In the genomic region with DNA sequence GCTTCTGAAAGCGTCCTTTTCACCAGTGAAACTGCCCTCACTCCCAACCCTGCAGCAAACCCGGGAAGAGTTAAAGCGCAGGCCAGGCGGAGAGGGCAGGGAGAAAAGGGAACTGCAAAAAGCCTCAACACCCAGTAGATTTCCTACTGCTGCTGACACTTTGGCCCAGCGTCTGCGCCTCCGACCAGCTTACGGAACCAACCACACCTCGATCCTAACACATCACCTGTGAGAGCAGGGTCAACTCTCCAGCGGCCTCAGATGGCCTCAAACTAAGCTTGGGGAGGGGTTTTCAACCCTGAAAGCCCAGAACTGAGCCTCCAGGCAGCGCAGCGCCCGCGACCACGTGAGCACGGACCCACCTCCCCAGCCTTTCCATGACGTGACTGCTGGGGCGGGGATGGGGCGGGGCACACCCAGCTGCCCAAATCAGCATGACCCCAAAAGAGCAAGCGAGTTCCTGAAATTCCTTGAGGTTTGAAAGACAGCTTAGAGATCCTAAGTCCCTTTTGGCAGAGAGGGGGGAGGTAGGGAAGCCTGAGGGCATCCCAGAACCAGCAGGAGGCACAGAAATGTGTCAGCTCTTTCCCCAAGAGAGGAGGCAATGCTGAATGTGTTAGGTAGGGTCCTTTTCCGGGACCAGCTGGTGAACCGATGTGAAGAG, we compare ENCODE assay signal across 1 cellular context.
TF ChIP-seq lines count a peak whose summit lies in the region.

No MANE protein-coding gene starts in this region.

TF ChIP-seq in H1, 55 proteins besides CTCF, POLR2A, EP300 and RAD21 (continued from another document):
- TF ChIP-seq CTBP2 (IDR thresholded peaks at IDR 0.05; ENCODE audit: borderline replicate concordance, insufficient read depth, insufficient read length, low read length): peak; percentile 77
- TF ChIP-seq SIN3A (conservative IDR thresholded peaks at IDR 0.05 in 1 of 2, IDR thresholded peaks at IDR 0.05 in 1 of 2; ENCODE audit: low read depth in 1 of 2, low read length in 2 of 2): peak; percentile 43 to 92; a peak in 2 of 4 replicates
- TF ChIP-seq GTF2F1 (IDR thresholded peaks at IDR 0.05; ENCODE audit: borderline replicate concordance, low read depth, low read length): no peak
- no peak for TF ChIP-seq BCL11A (IDR thresholded peaks at IDR 0.05; ENCODE audit: low read depth in 2 of 2, low read length in 2 of 2)
- no peak; the same call in 1 of the 2 replicates for TF ChIP-seq CHD2 (IDR thresholded peaks at IDR 0.05; ENCODE audit: low read length)
- no peak for TF ChIP-seq MAFK (IDR thresholded peaks at IDR 0.05; ENCODE audit: low read depth, low read length)
- no peak for TF ChIP-seq CEBPB (IDR thresholded peaks at IDR 0.05; ENCODE audit: low read depth, low read length)
- no peak for TF ChIP-seq POU5F1 (IDR thresholded peaks at IDR 0.05; ENCODE audit: low read depth, low read length)
- no peak for TF ChIP-seq HDAC2 (IDR thresholded peaks at IDR 0.05; ENCODE audit: borderline replicate concordance in 1 of 2, low read depth in 2 of 2, low read length in 2 of 2)
- peak; percentile 85 for TF ChIP-seq SP1 (IDR thresholded peaks at IDR 0.05; ENCODE audit: low read depth, low read length)
- peak; percentile 84 for TF ChIP-seq USF2 (IDR thresholded peaks at IDR 0.05; ENCODE audit: low read length)
- no peak for TF ChIP-seq CHD7 (IDR thresholded peaks at IDR 0.05; ENCODE audit: insufficient replicate concordance, low read length)
- peak; percentile 47; the same call in 1 of the 2 replicates for TF ChIP-seq RBBP5 (IDR thresholded peaks at IDR 0.05; ENCODE audit: borderline replicate concordance, low read depth, low read length)
- TF ChIP-seq HDAC6 (IDR thresholded peaks at IDR 0.05; ENCODE audit: low read depth, low read length): no peak
- TF ChIP-seq SAP30 (IDR thresholded peaks at IDR 0.05; ENCODE audit: insufficient read depth, insufficient replicate concordance, low read length): no peak
- peak; percentile 15 for TF ChIP-seq NANOG (IDR thresholded peaks at IDR 0.05; ENCODE audit: insufficient read depth, low read depth, low read length, poor library complexity, severe bottlenecking)
- TF ChIP-seq BRCA1 (IDR thresholded peaks at IDR 0.05; ENCODE audit: low read depth, low read length): no peak
- TF ChIP-seq, protein P1, sequence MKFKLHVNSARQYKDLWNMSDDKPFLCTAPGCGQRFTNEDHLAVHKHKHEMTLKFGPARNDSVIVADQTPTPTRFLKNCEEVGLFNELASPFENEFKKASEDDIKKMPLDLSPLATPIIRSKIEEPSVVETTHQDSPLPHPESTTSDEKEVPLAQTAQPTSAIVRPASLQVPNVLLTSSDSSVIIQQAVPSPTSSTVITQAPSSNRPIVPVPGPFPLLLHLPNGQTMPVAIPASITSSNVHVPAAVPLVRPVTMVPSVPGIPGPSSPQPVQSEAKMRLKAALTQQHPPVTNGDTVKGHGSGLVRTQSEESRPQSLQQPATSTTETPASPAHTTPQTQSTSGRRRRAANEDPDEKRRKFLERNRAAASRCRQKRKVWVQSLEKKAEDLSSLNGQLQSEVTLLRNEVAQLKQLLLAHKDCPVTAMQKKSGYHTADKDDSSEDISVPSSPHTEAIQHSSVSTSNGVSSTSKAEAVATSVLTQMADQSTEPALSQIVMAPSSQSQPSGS (IDR thresholded peaks at IDR 0.05; ENCODE audit: low read length): 0 out of 2 replicates have a peak, but pooled peaks have one; percentile 83
- 0 out of 2 replicates have a peak, but pooled peaks have one; percentile 23 for TF ChIP-seq PHF8 (conservative IDR thresholded peaks at IDR 0.05; ENCODE audit: low read depth, low read length)
- no peak for TF ChIP-seq KDM1A (IDR thresholded peaks at IDR 0.05; ENCODE audit: borderline replicate concordance, low read length)
- TF ChIP-seq EGR1 (IDR thresholded peaks at IDR 0.05; ENCODE audit: borderline replicate concordance, low read depth, low read length): no peak
- no peak for TF ChIP-seq SP4 (IDR thresholded peaks at IDR 0.05; ENCODE audit: low read length)
- peak; percentile 69; the same call in 1 of the 2 replicates for TF ChIP-seq TBP (IDR thresholded peaks at IDR 0.05; ENCODE audit: low read depth, low read length)
- no peak for TF ChIP-seq BACH1 (IDR thresholded peaks at IDR 0.05; ENCODE audit: low read length)
- no peak for TF ChIP-seq SIX5 (IDR thresholded peaks at IDR 0.05; ENCODE audit: low read depth, low read length)
- no peak for TF ChIP-seq RFX5 (IDR thresholded peaks at IDR 0.05; ENCODE audit: borderline replicate concordance, low read depth, low read length)
- peak; percentile 47 for TF ChIP-seq ASH2L (IDR thresholded peaks at IDR 0.05; ENCODE audit: low read length)
